37 cellular contexts compared by ENCODE assay signal in genomic region chr6:5076931-5077330, GRCh38. TPM values are rescaled to one million over a fixed set of nuclear protein-coding genes. Genes with fewer than 3 reads are reported as not detected.
"Had no signal": no experiment of that assay in that cellular context is flagged by ENCODE, and none has a peak within 500 bp of the region (broad histone marks: within the 10 kb centered on the region; RNA-seq: fewer than 3 reads in every experiment).

No MANE protein-coding gene starts in this region.

- H3K4me1 Mint-ChIP-seq: activated B cell treated with CpG ODN at 0.5 μM for 24 hours; activated T-helper 17 cell treated with anti-CD3 and anti-CD28 coated beads, Interleukin-2, amount 50 U/mL, for 72 hours; brain; central memory CD8-positive, alpha-beta T cell had no signal

- FAIRE-seq: TTC549 had no signal

- DNase-seq: activated B cell treated with CpG ODN at 0.5 μM for 24 hours; activated CD4-positive, alpha-beta memory T cell treated with anti-CD3 and anti-CD28 coated beads for 36 hours; activated CD4-positive, alpha-beta T cell treated with anti-CD3 and anti-CD28 coated beads for 4 hours; activated CD4-positive, alpha-beta T cell treated with anti-CD3 and anti-CD28 coated beads, Interleukin-2, amount 10 ng/mL, durations not matched to agents 24 days and 14 days; activated CD4-positive, alpha-beta T cell treated with anti-CD3 and anti-CD28 coated beads, Interleukin-2, amount 50 U/mL, for 1 hour; activated CD4-positive, alpha-beta T cell treated with anti-CD3 and anti-CD28 coated beads, Interleukin-2, amount 50 U/mL, for 4 hours; activated CD4-positive, CD25-positive, alpha-beta regulatory T cell treated with anti-CD3 and anti-CD28 coated beads, Interleukin-2, amount 50 U/mL, for 72 hours; activated CD8-positive, alpha-beta memory T cell treated with anti-CD3 and anti-CD28 coated beads, Interleukin-2, amount 50 U/mL, for 4 hours; activated CD8-positive, alpha-beta T cell treated with anti-CD3 and anti-CD28 coated beads for 36 hours; activated gamma-delta T cell; activated naive CD4-positive, alpha-beta T cell treated with anti-CD3 and anti-CD28 coated beads, Interleukin-2, amount 10 ng/mL, durations not matched to agents 7 days and 5 days; activated naive CD4-positive, alpha-beta T cell treated with Interleukin-2 at 50 U/mL for 16 hours; activated naive CD8-positive, alpha-beta T cell treated with anti-CD3 and anti-CD28 coated beads, Interleukin-2, amount 10 ng/mL, durations not matched to agents 7 days and 5 days; activated naive CD8-positive, alpha-beta T cell treated with anti-CD3 and anti-CD28 coated beads, Interleukin-2, amount 50 U/mL, for 24 hours; activated T-cell treated with anti-CD3 and anti-CD28 coated beads for 4 hours; activated T-cell treated with anti-CD3 and anti-CD28 coated beads, Interleukin-2, amount 50 U/mL, for 1 hour; activated T-cell treated with anti-CD3 and anti-CD28 coated beads, Interleukin-2, amount 50 U/mL, for 4 hours; activated T-cell treated with anti-CD3 and anti-CD28 coated beads, Interleukin-2, amount 50 U/mL, for 72 hours; amygdala; anterior cingulate cortex; caudate nucleus; cerebellar nuclear complex; T-helper 1 cell; T-helper 2 cell; T-helper 9 cell had no signal

- H3K4me3 ChIP-seq: ascending aorta, cardiac muscle cell had no signal

- H3K9me3 Mint-ChIP-seq: activated B cell treated with CpG ODN at 0.5 μM for 24 hours; activated CD4-positive, alpha-beta memory T cell treated with anti-CD3 and anti-CD28 coated beads for 36 hours; activated CD4-positive, alpha-beta T cell treated with anti-CD3 and anti-CD28 coated beads, Interleukin-2, amount 10 ng/mL, durations not matched to agents 24 days and 14 days; activated CD8-positive, alpha-beta T cell treated with anti-CD3 and anti-CD28 coated beads for 36 hours; activated naive CD4-positive, alpha-beta T cell treated with anti-CD3 and anti-CD28 coated beads, Interleukin-2, amount 10 ng/mL, durations not matched to agents 7 days and 5 days; activated naive CD4-positive, alpha-beta T cell treated with anti-CD3 and anti-CD28 coated beads, Interleukin-2, amount 50 U/mL, for 24 hours; activated naive CD8-positive, alpha-beta T cell treated with anti-CD3 and anti-CD28 coated beads, Interleukin-2, amount 50 U/mL, for 24 hours; activated T-cell treated with anti-CD3 and anti-CD28 coated beads, Interleukin-2, amount 50 U/mL, for 4 hours; activated T-cell treated with anti-CD3 and anti-CD28 coated beads, Interleukin-2, amount 50 U/mL, for 72 hours; activated T-helper 1 cell treated with anti-CD3 and anti-CD28 coated beads, Interleukin-12 subunit alpha, Interleukin-12 subunit beta, Interleukin-2, Interleukin-4 antibody, amounts not matched to agents 30 ng/mL and 10 ng/mL and 1 ng/mL, durations not matched to agents 14 hours and 24 hours and 36 hours; activated T-helper 17 cell treated with anti-CD3 and anti-CD28 coated beads, Interleukin-2, amount 50 U/mL, for 72 hours; central memory CD8-positive, alpha-beta T cell; T-helper 1 cell treated with Interleukin-12 subunit alpha and Interleukin-12 subunit beta and Interleukin-4 antibody, amounts not matched to agents 30 μg/mL and 1 μg/mL, for 36 hours; T-helper 2 cell treated with Interferon-gamma antibody and Interleukin-4, amounts not matched to agents 5 μg/mL and 100 μg/mL, for 36 hours had no signal

- ATAC-seq: activated CD8-positive, alpha-beta T cell treated with anti-CD3 and anti-CD28 coated beads for 36 hours; activated naive CD8-positive, alpha-beta T cell treated with anti-CD3 and anti-CD28 coated beads, Interleukin-2, amount 50 U/mL, for 24 hours; activated T-cell treated with anti-CD3 and anti-CD28 coated beads, Interleukin-2, amount 50 U/mL, for 4 hours; activated T-cell treated with anti-CD3 and anti-CD28 coated beads, Interleukin-2, amount 50 U/mL, for 72 hours; activated T-helper 17 cell treated with anti-CD3 and anti-CD28 coated beads, Interleukin-2, amount 50 U/mL, for 72 hours had no signal

- H3K36me3 Mint-ChIP-seq: activated CD4-positive, alpha-beta memory T cell treated with anti-CD3 and anti-CD28 coated beads for 36 hours; activated naive CD4-positive, alpha-beta T cell treated with anti-CD3 and anti-CD28 coated beads, Interleukin-2, amount 10 ng/mL, durations not matched to agents 7 days and 5 days; activated naive CD8-positive, alpha-beta T cell treated with anti-CD3 and anti-CD28 coated beads, Interleukin-2, amount 10 ng/mL, durations not matched to agents 7 days and 5 days had no signal

- H3K27ac ChIP-seq: ascending aorta, cardiac muscle cell, VCaP had no signal

- H3K27ac Mint-ChIP-seq: activated B cell treated with CpG ODN at 0.5 μM for 24 hours; activated CD4-positive, alpha-beta memory T cell treated with anti-CD3 and anti-CD28 coated beads for 36 hours; activated CD4-positive, alpha-beta T cell treated with anti-CD3 and anti-CD28 coated beads, Interleukin-2, amount 10 ng/mL, durations not matched to agents 24 days and 14 days; activated CD8-positive, alpha-beta T cell treated with anti-CD3 and anti-CD28 coated beads for 36 hours; activated naive CD4-positive, alpha-beta T cell treated with anti-CD3 and anti-CD28 coated beads, Interleukin-2, amount 10 ng/mL, durations not matched to agents 7 days and 5 days; activated naive CD4-positive, alpha-beta T cell treated with anti-CD3 and anti-CD28 coated beads, Interleukin-2, amount 50 U/mL, for 24 hours; activated naive CD8-positive, alpha-beta T cell; activated naive CD8-positive, alpha-beta T cell treated with anti-CD3 and anti-CD28 coated beads, Interleukin-2, amount 10 ng/mL, durations not matched to agents 7 days and 5 days; activated naive CD8-positive, alpha-beta T cell treated with anti-CD3 and anti-CD28 coated beads, Interleukin-2, amount 50 U/mL, for 24 hours; activated T-cell treated with anti-CD3 and anti-CD28 coated beads, Interleukin-2, amount 50 U/mL, for 72 hours; activated T-helper 1 cell treated with anti-CD3 and anti-CD28 coated beads, Interleukin-12 subunit alpha, Interleukin-12 subunit beta, Interleukin-2, Interleukin-4 antibody, amounts not matched to agents 30 ng/mL and 10 ng/mL and 1 ng/mL, durations not matched to agents 14 hours and 24 hours and 36 hours; activated T-helper 17 cell treated with anti-CD3 and anti-CD28 coated beads, Interleukin-2, amount 50 U/mL, for 72 hours; brain; T-helper 1 cell treated with Interleukin-12 subunit alpha and Interleukin-12 subunit beta and Interleukin-4 antibody, amounts not matched to agents 30 μg/mL and 1 μg/mL, for 36 hours; T-helper 2 cell treated with Interferon-gamma antibody and Interleukin-4, amounts not matched to agents 5 μg/mL and 100 μg/mL, for 36 hours had no signal

- H3K4me1 ChIP-seq: ascending aorta had no signal

- H3K36me3 ChIP-seq: ascending aorta, cardiac muscle cell had no signal

- H3K27me3 ChIP-seq: ascending aorta had no signal

- H3K9me3 ChIP-seq: ascending aorta had no signal

- H3K4me3 Mint-ChIP-seq: activated B cell treated with CpG ODN at 0.5 μM for 24 hours; activated CD4-positive, alpha-beta memory T cell treated with anti-CD3 and anti-CD28 coated beads for 36 hours; activated CD4-positive, alpha-beta T cell treated with anti-CD3 and anti-CD28 coated beads, Interleukin-2, amount 10 ng/mL, durations not matched to agents 24 days and 14 days; activated CD8-positive, alpha-beta T cell treated with anti-CD3 and anti-CD28 coated beads for 36 hours; activated naive CD4-positive, alpha-beta T cell treated with anti-CD3 and anti-CD28 coated beads, Interleukin-2, amount 10 ng/mL, durations not matched to agents 7 days and 5 days; activated naive CD4-positive, alpha-beta T cell treated with anti-CD3 and anti-CD28 coated beads, Interleukin-2, amount 50 U/mL, for 24 hours; activated naive CD8-positive, alpha-beta T cell; activated naive CD8-positive, alpha-beta T cell treated with anti-CD3 and anti-CD28 coated beads, Interleukin-2, amount 10 ng/mL, durations not matched to agents 7 days and 5 days; activated naive CD8-positive, alpha-beta T cell treated with anti-CD3 and anti-CD28 coated beads, Interleukin-2, amount 50 U/mL, for 24 hours; activated T-cell treated with anti-CD3 and anti-CD28 coated beads, Interleukin-2, amount 50 U/mL, for 4 hours; activated T-cell treated with anti-CD3 and anti-CD28 coated beads, Interleukin-2, amount 50 U/mL, for 72 hours; activated T-helper 1 cell treated with anti-CD3 and anti-CD28 coated beads, Interleukin-12 subunit alpha, Interleukin-12 subunit beta, Interleukin-2, Interleukin-4 antibody, amounts not matched to agents 30 ng/mL and 10 ng/mL and 1 ng/mL, durations not matched to agents 14 hours and 24 hours and 36 hours; activated T-helper 17 cell treated with anti-CD3 and anti-CD28 coated beads, Interleukin-2, amount 50 U/mL, for 72 hours; brain; central memory CD8-positive, alpha-beta T cell; T-helper 1 cell treated with Interleukin-12 subunit alpha and Interleukin-12 subunit beta and Interleukin-4 antibody, amounts not matched to agents 30 μg/mL and 1 μg/mL, for 36 hours; T-helper 2 cell treated with Interferon-gamma antibody and Interleukin-4, amounts not matched to agents 5 μg/mL and 100 μg/mL, for 36 hours had no signal

- H3K27me3 Mint-ChIP-seq: activated B cell treated with CpG ODN at 0.5 μM for 24 hours had no signal

RNA-seq across cellular contexts. Expression of gene PPP1R3G, which starts 8.2 kb away (rescaled TPM):
- total RNA-seq: activated CD4-positive, alpha-beta memory T cell treated with anti-CD3 and anti-CD28 coated beads for 36 hours; activated T-cell treated with anti-CD3 and anti-CD28 coated beads, Interleukin-2, amount 50 U/mL, for 4 hours; activated T-helper 1 cell treated with anti-CD3 and anti-CD28 coated beads, Interleukin-12 subunit alpha, Interleukin-12 subunit beta, Interleukin-2, Interleukin-4 antibody, amounts not matched to agents 30 ng/mL and 10 ng/mL and 1 ng/mL, durations not matched to agents 14 hours and 24 hours and 36 hours had no signal
